In genomic region chr14:101835166-101835557, GRCh38 we compare ENCODE assay signal across 13 cellular contexts.
DNase-seq lines count a peak whose midpoint lies in the region; ATAC-seq and TF ChIP-seq lines count a peak whose summit lies in the region.
"Had no signal": no experiment of that assay in that cellular context is flagged by ENCODE, and none has a peak within 500 bp of the region (broad histone marks: within the 10 kb centered on the region; RNA-seq: fewer than 3 reads in every experiment).

No MANE protein-coding gene starts in this region.

- DNase-seq in CD4-positive, alpha-beta T cell, result no peak
- DNase-seq in PC-9 (no peak), natural killer cell (no peak), NCI-H748 treated with DMSO at 0.1 percent for 48 hours (lab: John Stamatoyannopoulos, UW) (no peak), lower leg skin (ENCODE audit: low spot score in 2 of 2) (no peak)
- DNase-seq: activated CD8-positive, alpha-beta memory T cell treated with anti-CD3 and anti-CD28 coated beads, Interleukin-2, amount 10 ng/mL, durations not matched to agents 7 days and 5 days; NCI-H226; stimulated activated CD4-positive, alpha-beta T cell treated with anti-CD3 and anti-CD28 coated beads, Interleukin-2, amount 100 ng/mL, for 24 hours had no signal

- no peak for TF ChIP-seq POLR2A in lower leg skin (IDR thresholded peaks at IDR 0.05)

- no peaks in the 10 kb centered on the region for H3K27me3 Mint-ChIP-seq in CD4-positive, alpha-beta T cell
- no peaks in the 10 kb centered on the region for H3K27me3 Mint-ChIP-seq in natural killer cell (ENCODE audit: low read depth in 2 of 2)
- H3K27me3 Mint-ChIP-seq: activated CD8-positive, alpha-beta memory T cell treated with anti-CD3 and anti-CD28 coated beads, Interleukin-2, amount 10 ng/mL, durations not matched to agents 7 days and 5 days had no signal

- H3K9me2 ChIP-seq in PC-9 (ENCODE audit: insufficient read depth), result no peaks in the 10 kb centered on the region

- H3F3A ChIP-seq in PC-9 (ENCODE audit: insufficient read depth, low read depth), result 0 out of 2 replicates have a peak, but pooled peaks cover 9% of the 10 kb centered on the region

- TF ChIP-seq CTCF in CD4-positive, alpha-beta T cell (IDR thresholded peaks at IDR 0.05), result no peak
- TF ChIP-seq CTCF in PC-9 (conservative IDR thresholded peaks at IDR 0.05) (no peak), natural killer cell (IDR thresholded peaks at IDR 0.05) (no peak), lower leg skin (IDR thresholded peaks at IDR 0.05) (no peak)

- H3K4me1 Mint-ChIP-seq in CD4-positive, alpha-beta T cell (ENCODE audit: low read depth), result peaks cover 92% of the 10 kb centered on the region
- H3K4me1 Mint-ChIP-seq in natural killer cell, result peaks cover 78 to 85% of the 10 kb centered on the region in 2 donors

- H3K36me3 Mint-ChIP-seq in CD4-positive, alpha-beta T cell (ENCODE audit: low read depth), result peaks cover 83% of the 10 kb centered on the region
- H3K36me3 Mint-ChIP-seq in natural killer cell, result no peaks in the 10 kb centered on the region

- BruUV-seq in PC-9 (replicated peaks; lab: Mats Ljungman, UMichigan), result no TSS peak

- no peak overlapping the region for H2AFZ ChIP-seq in PC-9

- intact Hi-C loops in CD4-positive, alpha-beta T cell (cut with DNase I, micrococcal nuclease), result no loop called here
- intact Hi-C loops in PC-9 (cut with micrococcal nuclease; ENCODE audit: unreplicated experiment), result no loop called here
- intact Hi-C loops in natural killer cell (cut with micrococcal nuclease), result no loop called here
- intact Hi-C loops in lower leg skin (cut with DNase I; ENCODE audit: low total_unique reads), result no loop called here

- H3K9me3 Mint-ChIP-seq in CD4-positive, alpha-beta T cell, result no peaks in the 10 kb centered on the region
- H3K9me3 Mint-ChIP-seq in natural killer cell, result no peaks in the 10 kb centered on the region

- peaks cover 32% of the 10 kb centered on the region for H4K20me1 ChIP-seq in PC-9 (ENCODE audit: insufficient read depth)

- H3K27me3 ChIP-seq in CD4-positive, alpha-beta T cell (ENCODE audit: control insufficient read depth, insufficient read depth, low read length), result no peaks in the 10 kb centered on the region
- H3K27me3 ChIP-seq in PC-9 (ENCODE audit: insufficient read depth, low read depth), result no peaks in the 10 kb centered on the region
- H3K27me3 ChIP-seq: cardiac muscle cell had no signal

- POLR2A ChIA-PET in CD4-positive, alpha-beta T cell (lab: Charles Lee), result interaction anchor here (0.6 to 5.1 kb wide), 4 partner anchors 10 to 714 kb away, joined by 3 to 46 read pairs (median 4); no protein-coding TSS in a partner anchor
- POLR2A ChIA-PET in PC-9 (lab: Charles Lee; ENCODE audit: unreplicated experiment), result interaction anchor here (0.6 kb wide), 1 partner anchor 12 kb away, joined by 3 read pairs; no protein-coding TSS in a partner anchor

- H3K4me1 ChIP-seq in PC-9 (replicated peaks; ENCODE audit: insufficient read depth), result peaks cover 8% of the 10 kb centered on the region; the same call in 1 of the 2 replicates

- peak overlapping the region; percentile 34 for H3K4me3 Mint-ChIP-seq in CD4-positive, alpha-beta T cell
- no peak overlapping the region for H3K4me3 Mint-ChIP-seq in natural killer cell
- H3K4me3 Mint-ChIP-seq: activated CD8-positive, alpha-beta memory T cell treated with anti-CD3 and anti-CD28 coated beads, Interleukin-2, amount 10 ng/mL, durations not matched to agents 7 days and 5 days had no signal

- H3K79me2 ChIP-seq in PC-9 (ENCODE audit: low read depth), result peaks cover 88% of the 10 kb centered on the region

- no peak for ATAC-seq in CD4-positive, alpha-beta T cell (ENCODE audit: poor library complexity)
- peak; percentile 65 for ATAC-seq in esophagus mucosa
- peak in 1 of 3 donors; percentile 12 for ATAC-seq in natural killer cell
- no peak for ATAC-seq in HG03025 (IDR thresholded peaks at IDR 0.05; ENCODE audit: low FRiP score, unreplicated experiment)
- ATAC-seq in HG02610 (IDR thresholded peaks at IDR 0.05; ENCODE audit: unreplicated experiment), result no peak
- ATAC-seq: activated CD8-positive, alpha-beta memory T cell treated with anti-CD3 and anti-CD28 coated beads, Interleukin-2, amount 10 ng/mL, durations not matched to agents 7 days and 5 days had no signal

- H3K4me2 ChIP-seq in PC-9, result peak overlapping the region; percentile 6; the same call in 1 of the 2 replicates
- H3K4me2 ChIP-seq: KMS-11 had no signal

- CTCF ChIA-PET in CD4-positive, alpha-beta T cell (lab: Charles Lee), result interaction anchor here (1.5 to 1.8 kb wide), 2 partner anchors 8 to 13 kb away, joined by 4 to 5 read pairs; no protein-coding TSS in a partner anchor
- CTCF ChIA-PET in PC-9 (lab: Charles Lee), result no interaction called here

- peak overlapping the region; percentile 14 for H3K27ac ChIP-seq in CD4-positive, alpha-beta T cell (ENCODE audit: low read depth, low read length)
- peak overlapping the region; percentile 3; the same call in 1 of the 2 replicates for H3K27ac ChIP-seq in PC-9
- H3K27ac ChIP-seq: cardiac muscle cell, KMS-11 had no signal

- WGBS in lower leg skin, 2 donors, result 56 to 70% methylated on average over 4 of the region's 4 CpGs

- H3K27ac Mint-ChIP-seq in CD4-positive, alpha-beta T cell, result peak overlapping the region; percentile 87
- H3K27ac Mint-ChIP-seq in natural killer cell, result peak overlapping the region; percentile 80 to 97
- H3K27ac Mint-ChIP-seq: activated CD8-positive, alpha-beta memory T cell treated with anti-CD3 and anti-CD28 coated beads, Interleukin-2, amount 10 ng/mL, durations not matched to agents 7 days and 5 days had no signal

- H3K9me3 ChIP-seq in CD4-positive, alpha-beta T cell (ENCODE audit: control insufficient read depth, low read length), result no peaks in the 10 kb centered on the region
- no peaks in the 10 kb centered on the region for H3K9me3 ChIP-seq in PC-9 (ENCODE audit: insufficient read depth, low read depth)

- no peaks in the 10 kb centered on the region for H3K36me3 ChIP-seq in PC-9 (ENCODE audit: low read depth)
- H3K36me3 ChIP-seq: cardiac muscle cell had no signal

- no peak overlapping the region for H3K4me3 ChIP-seq in PC-9
- H3K4me3 ChIP-seq in lower leg skin (ENCODE audit: low read depth, poor library complexity, severe bottlenecking), result no peak overlapping the region
- H3K4me3 ChIP-seq: cardiac muscle cell had no signal
